ENCODE assay signal across 8 cellular contexts in genomic region chr22:39077513-39077840, GRCh38. TPM values are rescaled to one million over a fixed set of nuclear protein-coding genes. Genes with fewer than 3 reads are reported as not detected.
DNase-seq lines count a peak whose midpoint lies in the region; ATAC-seq and TF ChIP-seq lines count a peak whose summit lies in the region.

No MANE protein-coding gene starts in this region.

- H3K27ac ChIP-seq in naive thymus-derived CD4-positive, alpha-beta T cell (ENCODE audit: low read depth, low read length) = peak overlapping the region; percentile 81

- POLR2A ChIA-PET in naive thymus-derived CD4-positive, alpha-beta T cell (lab: Charles Lee) = interaction anchor here (0.6 to 1.0 kb wide), 2 partner anchors 12 to 18 kb away, joined by 3 read pairs; no protein-coding TSS in a partner anchor

- peak overlapping the region; percentile 69 to 95 (median 90) for H3K27ac Mint-ChIP-seq in naive thymus-derived CD4-positive, alpha-beta T cell

- peaks cover 7 to 25% (median 9%) of the 10 kb centered on the region in 5 donors for H3K36me3 Mint-ChIP-seq in naive thymus-derived CD4-positive, alpha-beta T cell

- ATAC-seq in naive thymus-derived CD4-positive, alpha-beta T cell = no peak
- ATAC-seq in HG03565 (IDR thresholded peaks at IDR 0.05; ENCODE audit: unreplicated experiment) (no peak), GM21360 (IDR thresholded peaks at IDR 0.05; ENCODE audit: unreplicated experiment) (no peak)

- DNase-seq in AG09309 (ENCODE audit: low read depth) (no peak), HFF-Myc (ENCODE audit: extremely low read depth, low read depth) (no peak), cardiac fibroblast (ENCODE audit: low read depth in 2 of 2) (no peak), midbrain (lab: John Stamatoyannopoulos, UW) (no peak), kidney glomerular epithelial cell (lab: John Stamatoyannopoulos, UW) (no peak)
- no peak for DNase-seq in naive thymus-derived CD4-positive, alpha-beta T cell

- peaks cover 9 to 26% (median 10%) of the 10 kb centered on the region in 3 experiments for H3K36me3 ChIP-seq in naive thymus-derived CD4-positive, alpha-beta T cell (ENCODE audit: control insufficient read depth in 2 of 3, insufficient read depth in 3 of 3, low read length in 3 of 3)

- no peaks in the 10 kb centered on the region for H3K9me3 Mint-ChIP-seq in naive thymus-derived CD4-positive, alpha-beta T cell

- CTCF ChIA-PET in naive thymus-derived CD4-positive, alpha-beta T cell (lab: Charles Lee) = no interaction called here

- H3K4me3 ChIP-seq in AG09309 (ENCODE audit: control insufficient read depth, low read depth, low read length) (peak overlapping the region; percentile 45), HFF-Myc (replicated peaks; ENCODE audit: low read depth, low read length) (peak overlapping the region; percentile 41), cardiac fibroblast (replicated peaks in 1 of 2; ENCODE audit: low read depth in 2 of 2, low read length in 2 of 2) (peak overlapping the region; percentile 54 to 55)
- peak overlapping the region; percentile 77 for H3K4me3 ChIP-seq in naive thymus-derived CD4-positive, alpha-beta T cell (ENCODE audit: low read length)

- no peaks in the 10 kb centered on the region for H3K9me3 ChIP-seq in naive thymus-derived CD4-positive, alpha-beta T cell (ENCODE audit: control insufficient read depth in 2 of 3, low read length in 3 of 3)

- H3K4me3 Mint-ChIP-seq in naive thymus-derived CD4-positive, alpha-beta T cell = peak overlapping the region; percentile 79 to 96 (median 87)

- H3K27me3 ChIP-seq in naive thymus-derived CD4-positive, alpha-beta T cell (ENCODE audit: control insufficient read depth in 2 of 2, insufficient read depth in 2 of 2, low read length in 2 of 2) = no peaks in the 10 kb centered on the region

- no peak for TF ChIP-seq CTCF in AG09309 (IDR thresholded peaks at IDR 0.05; ENCODE audit: control insufficient read depth, insufficient read depth, low read depth, low read length, missing control alignments)
- TF ChIP-seq CTCF in HFF-Myc (IDR thresholded peaks at IDR 0.05; ENCODE audit: low read depth, low read length, missing control alignments) = no peak
- TF ChIP-seq CTCF in cardiac fibroblast (IDR thresholded peaks at IDR 0.05; ENCODE audit: low read depth, low read length) = no peak

- intact Hi-C loops in naive thymus-derived CD4-positive, alpha-beta T cell (cut with micrococcal nuclease) = loop anchor here (2.0 to 5.0 kb wide), 5 partner anchors 13 to 65 kb away; partner anchors contain the start of genes APOBEC3C (in 1 of the 2), APOBEC3D (in 1 of the 2) and APOBEC3F (in 1 of the 2)

- peaks cover 4 to 28% of the 10 kb centered on the region in 2 donors for H3K4me1 ChIP-seq in naive thymus-derived CD4-positive, alpha-beta T cell (ENCODE audit: control insufficient read depth in 2 of 2, insufficient read depth in 2 of 2, low read length in 2 of 2)

- no peaks in the 10 kb centered on the region for H3K27me3 Mint-ChIP-seq in naive thymus-derived CD4-positive, alpha-beta T cell

- H3K4me1 Mint-ChIP-seq in naive thymus-derived CD4-positive, alpha-beta T cell = peaks cover 23 to 47% (median 40%) of the 10 kb centered on the region in 7 donors

RNA-seq across cellular contexts. Expression of gene APOBEC3G, which starts 0.4 kb away (rescaled TPM):
- 10 to 100 TPM; 18.5 to 93.2 (median 21.0) TPM for total RNA-seq in naive thymus-derived CD4-positive, alpha-beta T cell
- 10 to 100 TPM; 22.9 to 32.7 TPM for polyA plus RNA-seq in naive thymus-derived CD4-positive, alpha-beta T cell

RNA-seq across cellular contexts. Expression of gene APOBEC3H, which starts 19.6 kb away (rescaled TPM):
- 10 to 100 TPM in 1 of 5 experiments, 1 to 10 TPM in 1, under 1 TPM in 2, not detected in 1; 0.29 to 31.3 (median 1.5) TPM for total RNA-seq in naive thymus-derived CD4-positive, alpha-beta T cell
- not detected for polyA plus RNA-seq in naive thymus-derived CD4-positive, alpha-beta T cell

RNA-seq across cellular contexts. Expression of gene APOBEC3F, which starts 36.8 kb away (rescaled TPM):
- total RNA-seq in naive thymus-derived CD4-positive, alpha-beta T cell = 10 to 100 TPM; 12.5 to 40.4 (median 12.7) TPM
- 1 to 10 TPM; 4.9 to 9.1 TPM for polyA plus RNA-seq in naive thymus-derived CD4-positive, alpha-beta T cell

RNA-seq across cellular contexts. Expression of gene APOBEC3D, which starts 56.5 kb away (rescaled TPM):
- 10 to 100 TPM; 10.9 to 40.8 (median 19.1) TPM for total RNA-seq in naive thymus-derived CD4-positive, alpha-beta T cell
- polyA plus RNA-seq in naive thymus-derived CD4-positive, alpha-beta T cell = 1 to 10 TPM; 7.0 to 9.4 TPM
